ENCODE assay signal across 8 cellular contexts in the genomic region with DNA sequence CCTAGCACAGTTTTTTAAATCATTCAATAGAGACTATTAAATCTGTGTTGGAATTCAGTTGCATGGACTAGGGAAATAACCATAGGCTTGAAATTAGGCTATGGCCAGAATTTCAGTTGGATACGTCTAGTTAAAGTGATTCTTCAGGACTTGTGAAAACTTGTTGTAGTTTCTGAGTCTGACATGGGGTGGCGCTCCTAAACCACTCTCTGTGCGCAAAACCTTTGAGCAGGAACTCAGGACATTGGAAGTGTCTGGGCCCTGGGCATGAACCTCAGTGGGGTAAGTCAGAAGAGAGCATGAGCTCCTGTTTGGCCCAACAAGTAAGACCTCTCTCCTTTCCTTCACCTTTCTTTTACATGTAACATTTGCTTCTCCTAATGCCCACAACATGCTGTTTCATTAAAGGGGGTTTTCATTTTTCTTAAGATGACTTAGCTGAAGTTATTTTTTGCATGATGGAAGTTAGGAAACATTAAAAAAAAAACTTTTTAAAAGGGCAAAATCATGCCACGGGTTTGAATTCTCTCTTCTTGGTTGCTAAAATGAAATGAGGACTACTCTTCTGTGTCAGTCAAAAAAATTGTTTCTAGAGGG. TPM values are rescaled to one million over a fixed set of nuclear protein-coding genes. Genes with fewer than 3 reads are reported as not detected.
DNase-seq lines count a peak whose midpoint lies in the region; ATAC-seq and TF ChIP-seq lines count a peak whose summit lies in the region.

No MANE protein-coding gene starts in this region.

- no peak overlapping the region for H3K27ac Mint-ChIP-seq in T-helper 2 cell treated with Interferon-gamma antibody and Interleukin-4, amounts not matched to agents 5 μg/mL and 100 μg/mL, for 36 hours

- H3K4me1 ChIP-seq in effector memory CD4-positive, alpha-beta T cell (ENCODE audit: control insufficient read depth, insufficient read depth, low read length, poor library complexity, severe bottlenecking), result no peaks in the 10 kb centered on the region

- no peaks in the 10 kb centered on the region for H3K9me3 Mint-ChIP-seq in T-helper 2 cell treated with Interferon-gamma antibody and Interleukin-4, amounts not matched to agents 5 μg/mL and 100 μg/mL, for 36 hours

- ATAC-seq in Right ventricle myocardium inferior, result peak; percentile 59

- H3K4me3 ChIP-seq in NB4 (ENCODE audit: low read depth, low read length) (no peak overlapping the region), fibroblast of mammary gland (ENCODE audit: control insufficient read depth, low read depth, low read length) (no peak overlapping the region)
- no peak overlapping the region for H3K4me3 ChIP-seq in effector memory CD4-positive, alpha-beta T cell (ENCODE audit: insufficient read depth, low read depth, low read length, poor library complexity, severe bottlenecking)

- DNase-seq in Right ventricle myocardium inferior (ENCODE audit: missing footprints), result no peak
- DNase-seq in cardiac septum (ENCODE audit: low spot score), result no peak
- DNase-seq in NB4 (ENCODE audit: low read depth), result peak; percentile 70
- peak; percentile 86 for DNase-seq in SKM-1 (lab: John Stamatoyannopoulos, UW; ENCODE audit: unreplicated experiment)
- DNase-seq in fibroblast of mammary gland (ENCODE audit: low read depth), result peak; percentile 87
- peak; percentile 20 for DNase-seq in occipital lobe (lab: John Stamatoyannopoulos, UW)
- no peak for DNase-seq in T-helper 2 cell treated with Interferon-gamma antibody and Interleukin-4, amounts not matched to agents 5 μg/mL and 100 μg/mL, for 36 hours (ENCODE audit: low spot score)
- DNase-seq in effector memory CD4-positive, alpha-beta T cell, result no peak

- no peaks in the 10 kb centered on the region for H3K4me1 Mint-ChIP-seq in T-helper 2 cell treated with Interferon-gamma antibody and Interleukin-4, amounts not matched to agents 5 μg/mL and 100 μg/mL, for 36 hours (ENCODE audit: low read depth)

- no peak for TF ChIP-seq POLR2A in NB4 (IDR thresholded peaks at IDR 0.05; ENCODE audit: extremely low read depth, insufficient read length)

- no peaks in the 10 kb centered on the region for H3K27me3 ChIP-seq in effector memory CD4-positive, alpha-beta T cell (replicated peaks; ENCODE audit: control insufficient read depth, insufficient read depth, low read length, poor library complexity, severe bottlenecking)

- peaks cover 9% of the 10 kb centered on the region for H3K27me3 Mint-ChIP-seq in T-helper 2 cell treated with Interferon-gamma antibody and Interleukin-4, amounts not matched to agents 5 μg/mL and 100 μg/mL, for 36 hours (ENCODE audit: low read depth)

- H3K36me3 Mint-ChIP-seq in T-helper 2 cell treated with Interferon-gamma antibody and Interleukin-4, amounts not matched to agents 5 μg/mL and 100 μg/mL, for 36 hours (ENCODE audit: low read depth), result no peaks in the 10 kb centered on the region

- intact Hi-C loops in Right ventricle myocardium inferior (cut with DNase I), result loop anchor here (1.0 to 5.0 kb wide), 3 partner anchors 194 to 439 kb away; no protein-coding TSS in a partner anchor
- intact Hi-C loops in cardiac septum (cut with DNase I), result loop anchor here (1.0 to 5.0 kb wide), 3 partner anchors 191 to 439 kb away; a partner anchor contains a TSS

- peak; percentile 75 for TF ChIP-seq CTCF in NB4 (IDR thresholded peaks at IDR 0.05; ENCODE audit: low read depth, low read length)
- TF ChIP-seq CTCF in fibroblast of mammary gland (conservative IDR thresholded peaks at IDR 0.05; ENCODE audit: control insufficient read depth, insufficient read depth, low read depth, low read length), result peak; percentile 82

- no peaks in the 10 kb centered on the region for H3K9me3 ChIP-seq in effector memory CD4-positive, alpha-beta T cell (ENCODE audit: control insufficient read depth, low read length)

- H3K4me3 Mint-ChIP-seq in T-helper 2 cell treated with Interferon-gamma antibody and Interleukin-4, amounts not matched to agents 5 μg/mL and 100 μg/mL, for 36 hours, result no peak overlapping the region

- no peaks in the 10 kb centered on the region for H3K36me3 ChIP-seq in effector memory CD4-positive, alpha-beta T cell (ENCODE audit: control insufficient read depth, insufficient read depth, low read length)

- H3K27ac ChIP-seq in effector memory CD4-positive, alpha-beta T cell (ENCODE audit: insufficient read depth, low read length, poor library complexity, severe bottlenecking), result no peak overlapping the region

RNA-seq across cellular contexts. Expression of a gene that starts 17.1 kb away (rescaled TPM):
- total RNA-seq in Right ventricle myocardium inferior (0.35 TPM), cardiac septum (0.59 TPM), occipital lobe (0.31 TPM)

Comparison
In these comparisons a context has a peak if more than half of its experiments do, and no peak if none do; other contexts are left out.
1. DNase-seq: peak in NB4 (single experiment), SKM-1 (single experiment), fibroblast of mammary gland (single experiment) and occipital lobe (single experiment); none in Right ventricle myocardium inferior (single experiment), cardiac septum (single experiment), T-helper 2 cell treated with Interferon-gamma antibody and Interleukin-4, amounts not matched to agents 5 μg/mL and 100 μg/mL, for 36 hours (single experiment) and effector memory CD4-positive, alpha-beta T cell (0 of 3).